20 cellular contexts compared by ENCODE assay signal in genomic region chr5:89282038-89282831, GRCh38.
DNase-seq lines count a peak whose midpoint lies in the region; ATAC-seq and TF ChIP-seq lines count a peak whose summit lies in the region.
"Had no signal": no experiment of that assay in that cellular context is flagged by ENCODE, and none has a peak within 500 bp of the region (broad histone marks: within the 10 kb centered on the region; RNA-seq: fewer than 3 reads in every experiment).

No MANE protein-coding gene starts in this region.

- peak overlapping the region; percentile 5 for H3K27ac Mint-ChIP-seq in activated naive CD8-positive, alpha-beta T cell treated with anti-CD3 and anti-CD28 coated beads, Interleukin-2, amount 50 U/mL, for 24 hours
- no peak overlapping the region for H3K27ac Mint-ChIP-seq in activated naive CD8-positive, alpha-beta T cell treated with anti-CD3 and anti-CD28 coated beads for 36 hours
- H3K27ac Mint-ChIP-seq: activated CD4-positive, alpha-beta T cell treated with anti-CD3 and anti-CD28 coated beads, Interleukin-2, amount 10 ng/mL, durations not matched to agents 7 days and 5 days; stimulated activated effector memory CD8-positive, alpha-beta T cell treated with anti-CD3 and anti-CD28 coated beads, Interleukin-12 subunit alpha, Interleukin-12 subunit beta, amount 100 ng/mL, for 72 hours had no signal

- peaks cover 2% of the 10 kb centered on the region for H3K27me3 Mint-ChIP-seq in activated naive CD8-positive, alpha-beta T cell treated with anti-CD3 and anti-CD28 coated beads, Interleukin-2, amount 50 U/mL, for 24 hours
- H3K27me3 Mint-ChIP-seq in activated naive CD8-positive, alpha-beta T cell treated with anti-CD3 and anti-CD28 coated beads for 36 hours: peaks cover 5% of the 10 kb centered on the region
- H3K27me3 Mint-ChIP-seq: activated CD4-positive, alpha-beta T cell treated with anti-CD3 and anti-CD28 coated beads, Interleukin-2, amount 10 ng/mL, durations not matched to agents 7 days and 5 days had no signal

- H3K4me3 ChIP-seq in choroid plexus epithelial cell (ENCODE audit: low read depth, low read length) (no peak overlapping the region), thoracic aorta (peak overlapping the region; percentile 8)
- H3K4me3 ChIP-seq: BLaER1, breast epithelium, left lung, tibial artery had no signal

- TF ChIP-seq CTCF in choroid plexus epithelial cell (conservative IDR thresholded peaks at IDR 0.05; ENCODE audit: low read depth, low read length) (no peak), thoracic aorta (IDR thresholded peaks at IDR 0.05) (no peak)

- no peaks in the 10 kb centered on the region for H3K9me3 ChIP-seq in thoracic aorta
- H3K9me3 ChIP-seq: BLaER1, breast epithelium, left lung, tibial artery had no signal

- H3K4me1 ChIP-seq in thoracic aorta (ENCODE audit: control insufficient read depth in 1 of 2, low read depth in 2 of 2): peaks cover 13 to 34% of the 10 kb centered on the region in 2 donors
- H3K4me1 ChIP-seq: breast epithelium, left lung had no signal

- no peak for DNase-seq in activated naive CD8-positive, alpha-beta T cell treated with anti-CD3 and anti-CD28 coated beads, Interleukin-2, amount 50 U/mL, for 24 hours
- no peak for DNase-seq in activated naive CD8-positive, alpha-beta T cell treated with anti-CD3 and anti-CD28 coated beads for 36 hours
- peak; percentile 38 for DNase-seq in choroid plexus epithelial cell (ENCODE audit: low read depth)
- no peak for DNase-seq in thoracic aorta (ENCODE audit: low spot score)
- no peak for DNase-seq in NCI-H2196 (lab: John Stamatoyannopoulos, UW; ENCODE audit: unreplicated experiment)
- DNase-seq: 8988T; activated CD4-positive, alpha-beta T cell treated with anti-CD3 and anti-CD28 coated beads, Interleukin-2, amount 10 ng/mL, durations not matched to agents 7 days and 5 days; activated naive CD4-positive, alpha-beta T cell treated with anti-CD3 and anti-CD28 coated beads, Interleukin-2, amount 50 U/mL, for 16 hours; left lung; NCI-H1930; retina; RPMI8226; tibial artery had no signal

- H3K36me3 Mint-ChIP-seq in activated naive CD8-positive, alpha-beta T cell treated with anti-CD3 and anti-CD28 coated beads, Interleukin-2, amount 50 U/mL, for 24 hours (ENCODE audit: low read depth): no peaks in the 10 kb centered on the region
- no peaks in the 10 kb centered on the region for H3K36me3 Mint-ChIP-seq in activated naive CD8-positive, alpha-beta T cell treated with anti-CD3 and anti-CD28 coated beads for 36 hours
- H3K36me3 Mint-ChIP-seq: stimulated activated effector memory CD8-positive, alpha-beta T cell treated with anti-CD3 and anti-CD28 coated beads, Interleukin-12 subunit alpha, Interleukin-12 subunit beta, amount 100 ng/mL, for 72 hours had no signal

- H3K27ac ChIP-seq in thoracic aorta: no peak overlapping the region
- H3K27ac ChIP-seq: BLaER1, breast epithelium, left lung, tibial artery had no signal

- H3K4me3 Mint-ChIP-seq in activated naive CD8-positive, alpha-beta T cell treated with anti-CD3 and anti-CD28 coated beads, Interleukin-2, amount 50 U/mL, for 24 hours: no peak overlapping the region
- H3K4me3 Mint-ChIP-seq in activated naive CD8-positive, alpha-beta T cell treated with anti-CD3 and anti-CD28 coated beads for 36 hours: no peak overlapping the region
- H3K4me3 Mint-ChIP-seq: activated CD4-positive, alpha-beta T cell treated with anti-CD3 and anti-CD28 coated beads, Interleukin-2, amount 10 ng/mL, durations not matched to agents 7 days and 5 days; stimulated activated effector memory CD8-positive, alpha-beta T cell treated with anti-CD3 and anti-CD28 coated beads, Interleukin-12 subunit alpha, Interleukin-12 subunit beta, amount 100 ng/mL, for 72 hours had no signal

- no peaks in the 10 kb centered on the region for H3K36me3 ChIP-seq in thoracic aorta
- H3K36me3 ChIP-seq: BLaER1, breast epithelium, left lung, tibial artery had no signal

- H3K9me3 Mint-ChIP-seq in activated naive CD8-positive, alpha-beta T cell treated with anti-CD3 and anti-CD28 coated beads, Interleukin-2, amount 50 U/mL, for 24 hours: peaks cover 8% of the 10 kb centered on the region
- no peaks in the 10 kb centered on the region for H3K9me3 Mint-ChIP-seq in activated naive CD8-positive, alpha-beta T cell treated with anti-CD3 and anti-CD28 coated beads for 36 hours
- H3K9me3 Mint-ChIP-seq: activated CD4-positive, alpha-beta T cell treated with anti-CD3 and anti-CD28 coated beads, Interleukin-2, amount 10 ng/mL, durations not matched to agents 7 days and 5 days had no signal

- H3K4me1 Mint-ChIP-seq in activated naive CD8-positive, alpha-beta T cell treated with anti-CD3 and anti-CD28 coated beads, Interleukin-2, amount 50 U/mL, for 24 hours: peaks cover 7% of the 10 kb centered on the region
- H3K4me1 Mint-ChIP-seq in activated naive CD8-positive, alpha-beta T cell treated with anti-CD3 and anti-CD28 coated beads for 36 hours: no peaks in the 10 kb centered on the region
- H3K4me1 Mint-ChIP-seq: activated CD4-positive, alpha-beta T cell treated with anti-CD3 and anti-CD28 coated beads, Interleukin-2, amount 10 ng/mL, durations not matched to agents 7 days and 5 days; stimulated activated effector memory CD8-positive, alpha-beta T cell treated with anti-CD3 and anti-CD28 coated beads, Interleukin-12 subunit alpha, Interleukin-12 subunit beta, amount 100 ng/mL, for 72 hours had no signal

- ATAC-seq in activated naive CD8-positive, alpha-beta T cell treated with anti-CD3 and anti-CD28 coated beads, Interleukin-2, amount 50 U/mL, for 24 hours: no peak
- peak; percentile 3 for ATAC-seq in HG03558 (IDR thresholded peaks at IDR 0.05; ENCODE audit: extremely low read depth, unreplicated experiment)
- no peak for ATAC-seq in thoracic aorta (ENCODE audit: insufficient number of reproducible peaks, low FRiP score, low read depth)
- no peak for ATAC-seq in HG02678 (IDR thresholded peaks at IDR 0.05; ENCODE audit: unreplicated experiment)
- ATAC-seq in SK-N-SH treated with all-trans-retinoic acid at 6 μM for 48 hours: no peak; the same call in 2 of the 3 replicates
- ATAC-seq: esophagus mucosa; left lung; stimulated activated effector memory CD8-positive, alpha-beta T cell treated with anti-CD3 and anti-CD28 coated beads, Interleukin-12 subunit alpha, Interleukin-12 subunit beta, amount 100 ng/mL, for 72 hours had no signal

- no peaks in the 10 kb centered on the region for H3K27me3 ChIP-seq in thoracic aorta (replicated peaks; ENCODE audit: insufficient read depth)
- H3K27me3 ChIP-seq: BLaER1, breast epithelium, left lung, tibial artery had no signal

TF ChIP-seq in SK-N-SH treated with all-trans-retinoic acid at 6 μM for 48 hours, 23 proteins besides CTCF, POLR2A, EP300 and RAD21 (continues in another document):
- TF ChIP-seq SNAI2 (CRISPR knock-in tag; IDR thresholded peaks at IDR 0.05) (no peak), CSRNP3 (CRISPR knock-in tag; IDR thresholded peaks at IDR 0.05) (no peak), OSR1 (CRISPR knock-in tag; IDR thresholded peaks at IDR 0.05) (no peak), PPARA (CRISPR knock-in tag; IDR thresholded peaks at IDR 0.05; ENCODE audit: borderline replicate concordance) (no peak), RARB (CRISPR knock-in tag; IDR thresholded peaks at IDR 0.05) (no peak), ZFP30 (CRISPR knock-in tag; IDR thresholded peaks at IDR 0.05) (no peak), CSDC2 (CRISPR knock-in tag; IDR thresholded peaks at IDR 0.05) (no peak), ZNF565 (CRISPR knock-in tag; conservative IDR thresholded peaks at IDR 0.05; ENCODE audit: low read depth) (no peak), GLIS3 (CRISPR knock-in tag; IDR thresholded peaks at IDR 0.05) (no peak), ISL1 (CRISPR knock-in tag; IDR thresholded peaks at IDR 0.05) (no peak), ZC3H10 (CRISPR knock-in tag; IDR thresholded peaks at IDR 0.05) (no peak), TOX (CRISPR knock-in tag; IDR thresholded peaks at IDR 0.05; ENCODE audit: borderline replicate concordance) (no peak), ESRRG (CRISPR knock-in tag; IDR thresholded peaks at IDR 0.05) (no peak), TCF4 (CRISPR knock-in tag; IDR thresholded peaks at IDR 0.05; ENCODE audit: borderline replicate concordance) (no peak), ZNF8 (CRISPR knock-in tag; IDR thresholded peaks at IDR 0.05) (no peak), PATZ1 (CRISPR knock-in tag; IDR thresholded peaks at IDR 0.05; ENCODE audit: borderline replicate concordance) (no peak), BACH2 (CRISPR knock-in tag; IDR thresholded peaks at IDR 0.05; ENCODE audit: borderline replicate concordance) (no peak), ARNTL (CRISPR knock-in tag; IDR thresholded peaks at IDR 0.05; ENCODE audit: borderline replicate concordance, low read depth) (no peak)
